ENCODE assay signal across 1 cellular context in the genomic region with DNA sequence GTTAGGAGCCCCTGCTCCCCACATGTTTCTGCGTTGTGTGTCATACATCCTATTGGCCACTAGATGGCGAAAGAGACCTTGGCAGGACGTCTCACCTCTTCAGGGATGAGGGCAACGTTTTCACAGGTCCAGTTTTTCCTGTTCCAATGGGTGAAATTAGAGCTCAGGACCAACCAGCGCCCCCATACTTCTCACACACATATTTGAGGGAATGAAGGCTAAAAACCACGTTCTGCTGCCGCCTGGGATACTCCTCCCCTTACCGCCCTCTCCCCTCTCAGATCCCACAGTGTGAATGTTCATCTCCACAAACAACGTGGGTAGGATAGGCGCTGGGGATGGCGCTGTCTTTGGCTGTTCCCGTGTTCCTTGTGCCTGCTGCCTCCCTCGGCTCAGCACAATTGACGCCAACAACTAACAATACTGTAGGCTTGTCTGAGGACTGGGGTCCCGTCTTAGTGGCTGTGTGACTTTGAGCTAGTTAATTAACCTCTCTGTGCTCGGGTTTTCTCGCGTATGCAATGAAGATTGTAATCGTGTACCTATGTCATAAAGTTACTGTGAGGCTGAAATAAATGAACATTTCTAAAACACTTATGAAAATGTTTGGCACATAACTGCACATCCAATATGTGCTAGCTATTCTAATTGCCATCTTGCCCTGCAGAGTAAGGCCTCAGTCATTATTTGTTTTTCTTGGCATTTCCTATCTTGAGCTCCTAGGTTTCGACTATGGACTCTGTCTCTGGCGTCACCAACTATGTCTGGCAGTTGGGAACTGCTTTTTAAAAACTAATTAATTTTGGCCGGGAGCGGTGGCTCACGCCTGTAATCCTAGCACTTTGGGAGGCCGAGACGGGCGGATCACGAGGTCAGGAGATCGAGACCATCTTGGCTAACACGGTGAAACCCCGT.
TF ChIP-seq lines count a peak whose summit lies in the region.

No MANE protein-coding gene starts in this region.

TF ChIP-seq in HEK293, 187 proteins besides CTCF, POLR2A, EP300 and RAD21 (continued from another document and continues in another):
- TF ChIP-seq ZNF449 (tag by site-specific recombination; IDR thresholded peaks at IDR 0.05) (no peak), ZNF626 (tag by site-specific recombination; IDR thresholded peaks at IDR 0.05) (no peak), TCF7L2 (IDR thresholded peaks at IDR 0.05; ENCODE audit: borderline replicate concordance, low read depth, low read length) (no peak), ZIC2 (tag by site-specific recombination; IDR thresholded peaks at IDR 0.05) (no peak), ZNF768 (tag by site-specific recombination; IDR thresholded peaks at IDR 0.05) (peak; percentile 95), ZNF639 (tag by site-specific recombination; IDR thresholded peaks at IDR 0.05) (no peak), ZNF777 (tag by site-specific recombination; IDR thresholded peaks at IDR 0.05; ENCODE audit: borderline replicate concordance) (no peak), ZNF664 (tag by site-specific recombination; IDR thresholded peaks at IDR 0.05) (no peak), ZSCAN16 (tag by site-specific recombination; IDR thresholded peaks at IDR 0.05) (no peak), ZBTB1 (tag by site-specific recombination; IDR thresholded peaks at IDR 0.05) (no peak), ELK4 (IDR thresholded peaks at IDR 0.05; ENCODE audit: borderline replicate concordance, low read depth, low read length) (no peak), ZNF248 (tag by site-specific recombination; IDR thresholded peaks at IDR 0.05) (no peak), PRDM10 (tag by site-specific recombination; IDR thresholded peaks at IDR 0.05) (peak; percentile 18; the same call in 1 of the 2 replicates), ZNF76 (tag by site-specific recombination; IDR thresholded peaks at IDR 0.05; ENCODE audit: borderline replicate concordance, low read depth) (no peak), ZNF654 (tag by site-specific recombination; IDR thresholded peaks at IDR 0.05; ENCODE audit: low read depth) (peak; percentile 99), RBAK (tag by site-specific recombination; IDR thresholded peaks at IDR 0.05) (no peak), SETDB1 (IDR thresholded peaks at IDR 0.05; ENCODE audit: insufficient read length, low read length) (peak; percentile 28), ZNF513 (tag by site-specific recombination; IDR thresholded peaks at IDR 0.05) (no peak), ZNF16 (tag by site-specific recombination; IDR thresholded peaks at IDR 0.05; ENCODE audit: low read depth) (no peak), ZNF658 (tag by site-specific recombination; IDR thresholded peaks at IDR 0.05) (no peak), ZXDB (tag by site-specific recombination; IDR thresholded peaks at IDR 0.05) (0 out of 2 replicates have a peak, but pooled peaks have one; percentile 48), ZNF155 (tag by site-specific recombination; IDR thresholded peaks at IDR 0.05) (no peak), ZNF561 (tag by site-specific recombination; IDR thresholded peaks at IDR 0.05; ENCODE audit: borderline replicate concordance) (no peak), FEZF1 (tag by site-specific recombination; IDR thresholded peaks at IDR 0.05) (no peak), ZNF341 (tag by site-specific recombination; IDR thresholded peaks at IDR 0.05; ENCODE audit: low read depth) (peak; percentile 15; the same call in 1 of the 2 replicates), KLF8 (tag by site-specific recombination; IDR thresholded peaks at IDR 0.05) (no peak), OSR2 (tag by site-specific recombination; IDR thresholded peaks at IDR 0.05) (no peak), ZNF362 (tag by site-specific recombination; IDR thresholded peaks at IDR 0.05) (no peak), ZNF148 (tag by site-specific recombination; IDR thresholded peaks at IDR 0.05; ENCODE audit: borderline replicate concordance) (no peak), ZNF423 (tag by site-specific recombination; IDR thresholded peaks at IDR 0.05) (no peak), REPIN1 (tag by site-specific recombination; IDR thresholded peaks at IDR 0.05; ENCODE audit: low read depth) (no peak), PRDM1 (tag by site-specific recombination; IDR thresholded peaks at IDR 0.05) (no peak; the same call in 1 of the 2 replicates)
- TF ChIP-seq, protein P1, sequence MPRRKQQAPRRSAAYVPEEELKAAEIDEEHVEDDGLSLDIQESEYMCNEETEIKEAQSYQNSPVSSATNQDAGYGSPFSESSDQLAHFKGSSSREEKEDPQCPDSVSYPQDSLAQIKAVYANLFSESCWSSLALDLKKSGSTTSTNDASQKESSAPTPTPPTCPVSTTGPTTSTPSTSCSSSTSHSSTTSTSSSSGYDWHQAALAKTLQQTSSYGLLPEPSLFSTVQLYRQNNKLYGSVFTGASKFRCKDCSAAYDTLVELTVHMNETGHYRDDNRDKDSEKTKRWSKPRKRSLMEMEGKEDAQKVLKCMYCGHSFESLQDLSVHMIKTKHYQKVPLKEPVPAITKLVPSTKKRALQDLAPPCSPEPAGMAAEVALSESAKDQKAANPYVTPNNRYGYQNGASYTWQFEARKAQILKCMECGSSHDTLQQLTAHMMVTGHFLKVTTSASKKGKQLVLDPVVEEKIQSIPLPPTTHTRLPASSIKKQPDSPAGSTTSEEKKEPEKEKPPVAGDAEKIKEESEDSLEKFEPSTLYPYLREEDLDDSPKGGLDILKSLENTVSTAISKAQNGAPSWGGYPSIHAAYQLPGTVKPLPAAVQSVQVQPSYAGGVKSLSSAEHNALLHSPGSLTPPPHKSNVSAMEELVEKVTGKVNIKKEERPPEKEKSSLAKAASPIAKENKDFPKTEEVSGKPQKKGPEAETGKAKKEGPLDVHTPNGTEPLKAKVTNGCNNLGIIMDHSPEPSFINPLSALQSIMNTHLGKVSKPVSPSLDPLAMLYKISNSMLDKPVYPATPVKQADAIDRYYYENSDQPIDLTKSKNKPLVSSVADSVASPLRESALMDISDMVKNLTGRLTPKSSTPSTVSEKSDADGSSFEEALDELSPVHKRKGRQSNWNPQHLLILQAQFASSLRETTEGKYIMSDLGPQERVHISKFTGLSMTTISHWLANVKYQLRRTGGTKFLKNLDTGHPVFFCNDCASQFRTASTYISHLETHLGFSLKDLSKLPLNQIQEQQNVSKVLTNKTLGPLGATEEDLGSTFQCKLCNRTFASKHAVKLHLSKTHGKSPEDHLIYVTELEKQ (tag by site-specific recombination; IDR thresholded peaks at IDR 0.05; ENCODE audit: borderline replicate concordance) = no peak
- TF ChIP-seq, protein P2, sequence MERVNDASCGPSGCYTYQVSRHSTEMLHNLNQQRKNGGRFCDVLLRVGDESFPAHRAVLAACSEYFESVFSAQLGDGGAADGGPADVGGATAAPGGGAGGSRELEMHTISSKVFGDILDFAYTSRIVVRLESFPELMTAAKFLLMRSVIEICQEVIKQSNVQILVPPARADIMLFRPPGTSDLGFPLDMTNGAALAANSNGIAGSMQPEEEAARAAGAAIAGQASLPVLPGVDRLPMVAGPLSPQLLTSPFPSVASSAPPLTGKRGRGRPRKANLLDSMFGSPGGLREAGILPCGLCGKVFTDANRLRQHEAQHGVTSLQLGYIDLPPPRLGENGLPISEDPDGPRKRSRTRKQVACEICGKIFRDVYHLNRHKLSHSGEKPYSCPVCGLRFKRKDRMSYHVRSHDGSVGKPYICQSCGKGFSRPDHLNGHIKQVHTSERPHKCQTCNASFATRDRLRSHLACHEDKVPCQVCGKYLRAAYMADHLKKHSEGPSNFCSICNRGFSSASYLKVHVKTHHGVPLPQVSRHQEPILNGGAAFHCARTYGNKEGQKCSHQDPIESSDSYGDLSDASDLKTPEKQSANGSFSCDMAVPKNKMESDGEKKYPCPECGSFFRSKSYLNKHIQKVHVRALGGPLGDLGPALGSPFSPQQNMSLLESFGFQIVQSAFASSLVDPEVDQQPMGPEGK (tag by site-specific recombination; IDR thresholded peaks at IDR 0.05) = no peak
